1 cellular context compared by ENCODE assay signal in genomic region chr17:57440522-57441269, GRCh38.
TF ChIP-seq lines count a peak whose summit lies in the region.

No MANE protein-coding gene starts in this region.

TF ChIP-seq in HepG2, 621 proteins besides CTCF, POLR2A, EP300 and RAD21 (continued from another document and continues in another):
- TF ChIP-seq NFIB (CRISPR knock-in tag; IDR thresholded peaks at IDR 0.05; ENCODE audit: borderline replicate concordance) (no peak), ZFY (CRISPR knock-in tag; IDR thresholded peaks at IDR 0.05) (peak; percentile 52; the same call in 1 of the 2 replicates), RERE (CRISPR knock-in tag; IDR thresholded peaks at IDR 0.05; ENCODE audit: low read depth) (no peak), ZMAT5 (CRISPR knock-in tag; IDR thresholded peaks at IDR 0.05; ENCODE audit: borderline replicate concordance, low read depth) (no peak), HOXA3 (CRISPR knock-in tag; IDR thresholded peaks at IDR 0.05) (peak; percentile 65; the same call in 1 of the 2 replicates), IRF2 (CRISPR knock-in tag; IDR thresholded peaks at IDR 0.05) (no peak), MTA3 (CRISPR knock-in tag; IDR thresholded peaks at IDR 0.05) (no peak), FOSL1 (CRISPR knock-in tag; IDR thresholded peaks at IDR 0.05; ENCODE audit: borderline replicate concordance) (no peak), SNAPC4 (CRISPR knock-in tag; IDR thresholded peaks at IDR 0.05) (0 out of 2 replicates have a peak, but pooled peaks have one; percentile 30), STAT5B (CRISPR knock-in tag; IDR thresholded peaks at IDR 0.05) (no peak), ZNF501 (CRISPR knock-in tag; IDR thresholded peaks at IDR 0.05) (peak; percentile 35), ZNF746 (CRISPR knock-in tag; IDR thresholded peaks at IDR 0.05) (no peak), HNRNPL (IDR thresholded peaks at IDR 0.05; ENCODE audit: low read depth, low read length) (no peak), KAT2B (IDR thresholded peaks at IDR 0.05; ENCODE audit: borderline replicate concordance, low read depth, low read length) (no peak), GATAD2A (CRISPR knock-in tag; IDR thresholded peaks at IDR 0.05) (peak; percentile 36), MATR3 (CRISPR knock-in tag; IDR thresholded peaks at IDR 0.05) (no peak), LCORL (IDR thresholded peaks at IDR 0.05) (0 out of 2 replicates have a peak, but pooled peaks have one; percentile 22), LCORL (CRISPR knock-in tag; IDR thresholded peaks at IDR 0.05) (no peak), ZNF274 (CRISPR knock-in tag; IDR thresholded peaks at IDR 0.05) (no peak), FOXK1 (CRISPR knock-in tag; IDR thresholded peaks at IDR 0.05; ENCODE audit: borderline replicate concordance, low read depth) (0 out of 2 replicates have a peak, but pooled peaks have one; percentile 7), ZNF280B (CRISPR knock-in tag; IDR thresholded peaks at IDR 0.05; ENCODE audit: borderline replicate concordance) (peak; percentile 57; the same call in 1 of the 2 replicates), SAP130 (CRISPR knock-in tag; IDR thresholded peaks at IDR 0.05; ENCODE audit: low read depth) (peak; percentile 28), ASH2L (IDR thresholded peaks at IDR 0.05; ENCODE audit: insufficient read length, low read depth, low read length) (no peak)
- TF ChIP-seq, protein P1, sequence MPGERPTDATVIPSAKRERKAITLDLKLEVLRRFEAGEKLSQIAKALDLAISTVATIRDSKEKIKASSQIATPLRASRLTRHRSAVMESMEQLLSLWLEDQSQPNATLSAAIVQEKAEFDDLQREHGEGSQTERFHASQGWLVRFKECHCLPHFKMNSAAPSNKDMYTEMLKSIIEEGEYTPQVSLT (CRISPR knock-in tag; IDR thresholded peaks at IDR 0.05; ENCODE audit: borderline replicate concordance, low read depth): no peak
- TF ChIP-seq, protein P2, sequence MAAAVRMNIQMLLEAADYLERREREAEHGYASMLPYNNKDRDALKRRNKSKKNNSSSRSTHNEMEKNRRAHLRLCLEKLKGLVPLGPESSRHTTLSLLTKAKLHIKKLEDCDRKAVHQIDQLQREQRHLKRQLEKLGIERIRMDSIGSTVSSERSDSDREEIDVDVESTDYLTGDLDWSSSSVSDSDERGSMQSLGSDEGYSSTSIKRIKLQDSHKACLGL (CRISPR knock-in tag; IDR thresholded peaks at IDR 0.05): no peak
- TF ChIP-seq, protein P3, sequence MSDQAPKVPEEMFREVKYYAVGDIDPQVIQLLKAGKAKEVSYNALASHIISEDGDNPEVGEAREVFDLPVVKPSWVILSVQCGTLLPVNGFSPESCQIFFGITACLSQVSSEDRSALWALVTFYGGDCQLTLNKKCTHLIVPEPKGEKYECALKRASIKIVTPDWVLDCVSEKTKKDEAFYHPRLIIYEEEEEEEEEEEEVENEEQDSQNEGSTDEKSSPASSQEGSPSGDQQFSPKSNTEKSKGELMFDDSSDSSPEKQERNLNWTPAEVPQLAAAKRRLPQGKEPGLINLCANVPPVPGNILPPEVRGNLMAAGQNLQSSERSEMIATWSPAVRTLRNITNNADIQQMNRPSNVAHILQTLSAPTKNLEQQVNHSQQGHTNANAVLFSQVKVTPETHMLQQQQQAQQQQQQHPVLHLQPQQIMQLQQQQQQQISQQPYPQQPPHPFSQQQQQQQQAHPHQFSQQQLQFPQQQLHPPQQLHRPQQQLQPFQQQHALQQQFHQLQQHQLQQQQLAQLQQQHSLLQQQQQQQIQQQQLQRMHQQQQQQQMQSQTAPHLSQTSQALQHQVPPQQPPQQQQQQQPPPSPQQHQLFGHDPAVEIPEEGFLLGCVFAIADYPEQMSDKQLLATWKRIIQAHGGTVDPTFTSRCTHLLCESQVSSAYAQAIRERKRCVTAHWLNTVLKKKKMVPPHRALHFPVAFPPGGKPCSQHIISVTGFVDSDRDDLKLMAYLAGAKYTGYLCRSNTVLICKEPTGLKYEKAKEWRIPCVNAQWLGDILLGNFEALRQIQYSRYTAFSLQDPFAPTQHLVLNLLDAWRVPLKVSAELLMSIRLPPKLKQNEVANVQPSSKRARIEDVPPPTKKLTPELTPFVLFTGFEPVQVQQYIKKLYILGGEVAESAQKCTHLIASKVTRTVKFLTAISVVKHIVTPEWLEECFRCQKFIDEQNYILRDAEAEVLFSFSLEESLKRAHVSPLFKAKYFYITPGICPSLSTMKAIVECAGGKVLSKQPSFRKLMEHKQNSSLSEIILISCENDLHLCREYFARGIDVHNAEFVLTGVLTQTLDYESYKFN (CRISPR knock-in tag; conservative IDR thresholded peaks at IDR 0.05): peak; percentile 21; the same call in 1 of the 2 replicates
- TF ChIP-seq, protein P4, sequence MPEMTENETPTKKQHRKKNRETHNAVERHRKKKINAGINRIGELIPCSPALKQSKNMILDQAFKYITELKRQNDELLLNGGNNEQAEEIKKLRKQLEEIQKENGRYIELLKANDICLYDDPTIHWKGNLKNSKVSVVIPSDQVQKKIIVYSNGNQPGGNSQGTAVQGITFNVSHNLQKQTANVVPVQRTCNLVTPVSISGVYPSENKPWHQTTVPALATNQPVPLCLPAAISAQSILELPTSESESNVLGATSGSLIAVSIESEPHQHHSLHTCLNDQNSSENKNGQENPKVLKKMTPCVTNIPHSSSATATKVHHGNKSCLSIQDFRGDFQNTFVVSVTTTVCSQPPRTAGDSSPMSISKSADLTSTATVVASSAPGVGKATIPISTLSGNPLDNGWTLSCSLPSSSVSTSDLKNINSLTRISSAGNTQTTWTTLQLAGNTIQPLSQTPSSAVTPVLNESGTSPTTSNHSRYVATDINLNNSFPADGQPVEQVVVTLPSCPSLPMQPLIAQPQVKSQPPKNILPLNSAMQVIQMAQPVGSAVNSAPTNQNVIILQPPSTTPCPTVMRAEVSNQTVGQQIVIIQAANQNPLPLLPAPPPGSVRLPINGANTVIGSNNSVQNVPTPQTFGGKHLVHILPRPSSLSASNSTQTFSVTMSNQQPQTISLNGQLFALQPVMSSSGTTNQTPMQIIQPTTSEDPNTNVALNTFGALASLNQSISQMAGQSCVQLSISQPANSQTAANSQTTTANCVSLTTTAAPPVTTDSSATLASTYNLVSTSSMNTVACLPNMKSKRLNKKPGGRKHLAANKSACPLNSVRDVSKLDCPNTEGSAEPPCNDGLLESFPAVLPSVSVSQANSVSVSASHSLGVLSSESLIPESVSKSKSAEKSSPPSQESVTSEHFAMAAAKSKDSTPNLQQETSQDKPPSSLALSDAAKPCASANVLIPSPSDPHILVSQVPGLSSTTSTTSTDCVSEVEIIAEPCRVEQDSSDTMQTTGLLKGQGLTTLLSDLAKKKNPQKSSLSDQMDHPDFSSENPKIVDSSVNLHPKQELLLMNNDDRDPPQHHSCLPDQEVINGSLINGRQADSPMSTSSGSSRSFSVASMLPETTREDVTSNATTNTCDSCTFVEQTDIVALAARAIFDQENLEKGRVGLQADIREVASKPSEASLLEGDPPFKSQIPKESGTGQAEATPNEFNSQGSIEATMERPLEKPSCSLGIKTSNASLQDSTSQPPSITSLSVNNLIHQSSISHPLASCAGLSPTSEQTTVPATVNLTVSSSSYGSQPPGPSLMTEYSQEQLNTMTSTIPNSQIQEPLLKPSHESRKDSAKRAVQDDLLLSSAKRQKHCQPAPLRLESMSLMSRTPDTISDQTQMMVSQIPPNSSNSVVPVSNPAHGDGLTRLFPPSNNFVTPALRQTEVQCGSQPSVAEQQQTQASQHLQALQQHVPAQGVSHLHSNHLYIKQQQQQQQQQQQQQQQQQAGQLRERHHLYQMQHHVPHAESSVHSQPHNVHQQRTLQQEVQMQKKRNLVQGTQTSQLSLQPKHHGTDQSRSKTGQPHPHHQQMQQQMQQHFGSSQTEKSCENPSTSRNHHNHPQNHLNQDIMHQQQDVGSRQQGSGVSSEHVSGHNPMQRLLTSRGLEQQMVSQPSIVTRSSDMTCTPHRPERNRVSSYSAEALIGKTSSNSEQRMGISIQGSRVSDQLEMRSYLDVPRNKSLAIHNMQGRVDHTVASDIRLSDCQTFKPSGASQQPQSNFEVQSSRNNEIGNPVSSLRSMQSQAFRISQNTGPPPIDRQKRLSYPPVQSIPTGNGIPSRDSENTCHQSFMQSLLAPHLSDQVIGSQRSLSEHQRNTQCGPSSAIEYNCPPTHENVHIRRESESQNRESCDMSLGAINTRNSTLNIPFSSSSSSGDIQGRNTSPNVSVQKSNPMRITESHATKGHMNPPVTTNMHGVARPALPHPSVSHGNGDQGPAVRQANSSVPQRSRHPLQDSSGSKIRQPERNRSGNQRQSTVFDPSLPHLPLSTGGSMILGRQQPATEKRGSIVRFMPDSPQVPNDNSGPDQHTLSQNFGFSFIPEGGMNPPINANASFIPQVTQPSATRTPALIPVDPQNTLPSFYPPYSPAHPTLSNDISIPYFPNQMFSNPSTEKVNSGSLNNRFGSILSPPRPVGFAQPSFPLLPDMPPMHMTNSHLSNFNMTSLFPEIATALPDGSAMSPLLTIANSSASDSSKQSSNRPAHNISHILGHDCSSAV (CRISPR knock-in tag; IDR thresholded peaks at IDR 0.05; ENCODE audit: borderline replicate concordance): no peak
